Comparison of ENCODE assay signal across 1 cellular context in the genomic region with DNA sequence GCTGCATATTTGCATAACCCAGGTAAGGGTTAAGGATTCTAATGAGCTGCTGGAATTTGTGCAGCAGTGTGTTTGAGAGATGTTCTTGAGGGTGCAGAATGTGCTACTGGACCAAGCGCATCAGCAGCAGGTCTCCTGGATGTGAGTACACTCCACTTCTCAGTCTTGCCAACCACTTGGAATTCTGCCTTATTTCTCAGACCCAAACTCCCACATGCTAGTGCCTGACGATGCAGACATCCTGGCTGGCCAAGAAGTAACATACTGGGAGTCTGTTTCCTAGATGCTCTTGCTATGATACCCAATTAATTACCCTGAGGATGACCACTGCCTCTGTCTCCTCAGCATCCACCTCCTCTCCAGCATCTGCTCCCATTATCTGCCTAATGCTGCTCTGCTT.
TF ChIP-seq lines count a peak whose summit lies in the region.

No MANE protein-coding gene starts in this region.

TF ChIP-seq in IMR-90, 13 proteins besides CTCF, POLR2A, EP300 and RAD21 (continued from another document):
- TF ChIP-seq, protein P1, sequence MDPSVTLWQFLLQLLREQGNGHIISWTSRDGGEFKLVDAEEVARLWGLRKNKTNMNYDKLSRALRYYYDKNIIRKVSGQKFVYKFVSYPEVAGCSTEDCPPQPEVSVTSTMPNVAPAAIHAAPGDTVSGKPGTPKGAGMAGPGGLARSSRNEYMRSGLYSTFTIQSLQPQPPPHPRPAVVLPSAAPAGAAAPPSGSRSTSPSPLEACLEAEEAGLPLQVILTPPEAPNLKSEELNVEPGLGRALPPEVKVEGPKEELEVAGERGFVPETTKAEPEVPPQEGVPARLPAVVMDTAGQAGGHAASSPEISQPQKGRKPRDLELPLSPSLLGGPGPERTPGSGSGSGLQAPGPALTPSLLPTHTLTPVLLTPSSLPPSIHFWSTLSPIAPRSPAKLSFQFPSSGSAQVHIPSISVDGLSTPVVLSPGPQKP (IDR thresholded peaks at IDR 0.05; ENCODE audit: borderline replicate concordance, low read depth, low read length): no peak
- TF ChIP-seq MXI1 (IDR thresholded peaks at IDR 0.05; ENCODE audit: borderline replicate concordance, low read depth, low read length): no peak
